In genomic region chr16:57774886-57775285, GRCh38 we compare ENCODE assay signal across 16 cellular contexts.
"Had no signal": no experiment of that assay in that cellular context is flagged by ENCODE, and none has a peak within 500 bp of the region (broad histone marks: within the 10 kb centered on the region; RNA-seq: fewer than 3 reads in every experiment).

No MANE protein-coding gene starts in this region.

- H3K27ac Mint-ChIP-seq: naive thymus-derived CD4-positive, alpha-beta T cell had no signal

- H3K27me3 ChIP-seq: gastroesophageal sphincter, ovary, upper lobe of right lung had no signal

- H3K4me3 ChIP-seq: coronary artery, gastroesophageal sphincter, lower lobe of right lung, ovary, prostate gland, upper lobe of right lung had no signal

- ATAC-seq: lower lobe of right lung; naive thymus-derived CD4-positive, alpha-beta T cell; stimulated activated naive CD8-positive, alpha-beta T cell treated with anti-CD3 and anti-CD28 coated beads, Interleukin-15, Interleukin-2, amounts not matched to agents 100 U/mL and 50 U/mL, for 24 hours had no signal

- H3K4me3 Mint-ChIP-seq: activated naive CD8-positive, alpha-beta T cell treated with anti-CD3 and anti-CD28 coated beads, Interleukin-2, amount 10 ng/mL, durations not matched to agents 7 days and 5 days; naive thymus-derived CD4-positive, alpha-beta T cell had no signal

- H3K36me3 Mint-ChIP-seq: activated naive CD8-positive, alpha-beta T cell treated with anti-CD3 and anti-CD28 coated beads, Interleukin-2, amount 10 ng/mL, durations not matched to agents 7 days and 5 days; naive thymus-derived CD4-positive, alpha-beta T cell had no signal

- H3K4me1 ChIP-seq: gastroesophageal sphincter, lower lobe of right lung, prostate gland, upper lobe of right lung had no signal

- H3K9me3 Mint-ChIP-seq: activated naive CD8-positive, alpha-beta T cell treated with anti-CD3 and anti-CD28 coated beads, Interleukin-2, amount 10 ng/mL, durations not matched to agents 7 days and 5 days; naive thymus-derived CD4-positive, alpha-beta T cell had no signal

- H3K27ac ChIP-seq: coronary artery, epithelial cell of prostate, gastroesophageal sphincter, lower lobe of right lung, ovary, prostate gland, upper lobe of right lung had no signal

- DNase-seq: activated naive CD4-positive, alpha-beta T cell treated with Interleukin-2 at 50 U/mL for 16 hours; activated naive CD8-positive, alpha-beta T cell treated with anti-CD3 and anti-CD28 coated beads, Interleukin-2, amount 10 ng/mL, durations not matched to agents 7 days and 5 days; activated T-cell treated with anti-CD3 and anti-CD28 coated beads, Interleukin-2, amount 50 U/mL, for 1 hour; amniotic stem cell; cerebellar nuclear complex; lower lobe of right lung; naive thymus-derived CD4-positive, alpha-beta T cell; ovary; stimulated activated CD4-positive, alpha-beta T cell treated with anti-CD3 and anti-CD28 coated beads, Interleukin-4, amount 100 ng/mL, for 24 hours; stimulated activated naive CD8-positive, alpha-beta T cell treated with anti-CD3 and anti-CD28 coated beads, Interleukin-15, Interleukin-2, amounts not matched to agents 100 U/mL and 50 U/mL, for 24 hours; T-helper 1 cell; upper lobe of right lung had no signal

- H3K4me1 Mint-ChIP-seq: activated naive CD8-positive, alpha-beta T cell treated with anti-CD3 and anti-CD28 coated beads, Interleukin-2, amount 10 ng/mL, durations not matched to agents 7 days and 5 days; naive thymus-derived CD4-positive, alpha-beta T cell had no signal

- H3K9me3 ChIP-seq: gastroesophageal sphincter, lower lobe of right lung, ovary, prostate gland, upper lobe of right lung had no signal

- H3K36me3 ChIP-seq: ovary, prostate gland had no signal
